ENCODE assay signal across 28 cellular contexts in the genomic region with DNA sequence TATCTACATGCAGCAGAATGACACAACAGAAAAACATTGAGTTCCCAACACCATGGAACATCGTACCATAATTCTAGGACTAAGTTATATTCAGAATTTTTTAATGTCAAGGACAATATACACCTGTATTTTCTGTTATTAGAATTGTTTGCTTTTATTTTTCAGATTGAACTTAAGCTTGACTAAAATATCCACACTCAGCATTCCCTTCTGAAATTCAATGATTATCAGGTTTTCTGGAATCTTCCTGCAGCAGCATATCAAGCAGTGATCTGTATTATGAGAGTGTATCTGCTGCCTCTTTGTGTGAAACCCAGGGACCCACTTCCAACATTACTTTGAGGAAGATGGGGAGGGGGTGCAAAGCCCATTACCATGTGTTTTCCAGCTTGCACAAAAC.
"Had no signal": no experiment of that assay in that cellular context is flagged by ENCODE, and none has a peak within 500 bp of the region (broad histone marks: within the 10 kb centered on the region; RNA-seq: fewer than 3 reads in every experiment).

No MANE protein-coding gene starts in this region.

- DNase-seq: colonic mucosa; cortex of kidney; dermis blood vessel endothelial cell; dorsolateral prefrontal cortex; effector CD4-positive, alpha-beta T cell; effector CD8-positive, alpha-beta T cell; effector memory CD4-positive, alpha-beta T cell; effector memory CD8-positive, alpha-beta T cell; endodermal cell; erythroblast; esophagus squamous epithelium; foreskin fibroblast; foreskin keratinocyte; foreskin melanocyte; gastrocnemius medialis; glutamatergic neuron; head of caudate nucleus; heart left ventricle; heart right ventricle had no signal

- FAIRE-seq: colon, endometrium, endothelial cell of umbilical vein, frontal cortex had no signal

- H3K27ac ChIP-seq: colonic mucosa, coronary artery, dorsolateral prefrontal cortex, epithelial cell of prostate, esophagus muscularis mucosa, esophagus squamous epithelium, foreskin keratinocyte, gastrocnemius medialis, gastroesophageal sphincter, heart left ventricle, heart right ventricle had no signal

- ATAC-seq: effector memory CD8-positive, alpha-beta T cell; esophagus mucosa; foreskin keratinocyte; gastrocnemius medialis; gastroesophageal sphincter; heart left ventricle; heart right ventricle had no signal

- H3K4me1 ChIP-seq: colonic mucosa, esophagus muscularis mucosa, esophagus squamous epithelium, foreskin keratinocyte, gastrocnemius medialis had no signal

- H3K9me3 ChIP-seq: colonic mucosa, gastrocnemius medialis had no signal

- H3K4me3 ChIP-seq: colonic mucosa, coronary artery, dorsolateral prefrontal cortex, esophagus muscularis mucosa, esophagus squamous epithelium, gastrocnemius medialis, gastroesophageal sphincter, heart left ventricle, heart right ventricle had no signal

- H3K27me3 ChIP-seq: colonic mucosa, esophagus muscularis mucosa, esophagus squamous epithelium, foreskin keratinocyte, gastrocnemius medialis, heart left ventricle had no signal

- H3K36me3 ChIP-seq: colonic mucosa, esophagus muscularis mucosa, esophagus squamous epithelium, gastrocnemius medialis, gastroesophageal sphincter, heart left ventricle, heart right ventricle had no signal
